Comparison of ENCODE assay signal across 2 cellular contexts in genomic region chrX:101449279-101449678, GRCh38.
TF ChIP-seq lines count a peak whose summit lies in the region.

No MANE protein-coding gene starts in this region.

TF ChIP-seq in GM12878, 131 proteins besides CTCF, POLR2A, EP300 and RAD21:
- TF ChIP-seq ZNF687 (IDR thresholded peaks at IDR 0.05) (no peak), PML (IDR thresholded peaks at IDR 0.05; ENCODE audit: low read length) (no peak), IRF5 (IDR thresholded peaks at IDR 0.05; ENCODE audit: borderline replicate concordance) (no peak), MYB (IDR thresholded peaks at IDR 0.05; ENCODE audit: borderline replicate concordance, low read depth, low read length) (no peak), SP1 (IDR thresholded peaks at IDR 0.05; ENCODE audit: low read depth, low read length) (no peak)

TF ChIP-seq in K562, 482 proteins besides CTCF, POLR2A, EP300 and RAD21:
- peak; percentile 70; the same call in 1 of the 2 replicates for TF ChIP-seq ZFP30 (CRISPR knock-in tag; IDR thresholded peaks at IDR 0.05; ENCODE audit: borderline replicate concordance)
- TF ChIP-seq E2F4 (CRISPR knock-in tag; IDR thresholded peaks at IDR 0.05; ENCODE audit: low read depth) = no peak
